Comparison of ENCODE assay signal across 8 cellular contexts in the genomic region with DNA sequence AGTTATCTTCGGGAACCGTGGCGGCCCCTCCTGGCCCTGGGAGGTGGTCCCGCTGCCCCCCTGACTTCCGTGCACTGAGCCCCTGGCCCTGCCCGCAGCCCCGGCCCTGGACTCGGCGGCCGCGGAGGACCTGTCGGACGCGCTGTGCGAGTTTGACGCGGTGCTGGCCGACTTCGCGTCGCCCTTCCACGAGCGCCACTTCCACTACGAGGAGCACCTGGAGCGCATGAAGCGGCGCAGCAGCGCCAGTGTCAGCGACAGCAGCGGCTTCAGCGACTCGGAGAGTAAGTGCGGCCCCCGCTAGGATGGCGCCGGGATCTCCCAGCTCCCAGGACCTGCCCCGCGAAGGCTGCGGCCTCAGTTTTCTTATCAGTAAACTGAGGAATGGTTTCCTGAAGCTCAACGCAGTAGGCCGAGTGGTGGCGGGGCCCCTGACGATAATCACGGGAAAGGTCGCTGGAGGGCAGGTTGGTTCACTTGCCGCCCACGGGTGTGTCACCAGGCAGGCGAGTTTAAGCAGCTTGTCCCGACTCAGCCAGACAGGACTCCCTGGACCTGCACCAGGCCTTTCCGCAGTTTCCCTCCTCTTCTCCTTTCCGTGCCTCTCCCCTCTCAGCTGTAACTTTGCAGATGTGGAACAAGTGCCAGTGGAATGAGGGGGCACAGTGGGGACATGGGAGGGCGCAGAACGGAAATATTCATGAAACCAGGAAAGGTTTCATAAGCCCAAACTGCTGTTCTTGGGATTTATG. TPM values are rescaled to one million over a fixed set of nuclear protein-coding genes. Genes with fewer than 3 reads are reported as not detected.
A peak's percentile ranks its signal among the peaks of the same experiment; 100 is the strongest.
DNase-seq lines count a peak whose midpoint lies in the region; ATAC-seq and TF ChIP-seq lines count a peak whose summit lies in the region.

No MANE protein-coding gene starts in this region.

- H3K4me2 ChIP-seq in KMS-11, result peak overlapping the region; percentile 51

- H4K20me1 ChIP-seq in KMS-11 (ENCODE audit: insufficient read depth), result no peaks in the 10 kb centered on the region

- H3K4me3 ChIP-seq in KMS-11 (IDR thresholded peaks at IDR 0.05; ENCODE audit: insufficient read depth, low read depth, low read length) (no peak overlapping the region), esophagus muscularis mucosa (peak overlapping the region; percentile 65 to 69 (median 66)), suprapubic skin (peak overlapping the region; percentile 90)
- peak overlapping the region; percentile 84 for H3K4me3 ChIP-seq in naive thymus-derived CD4-positive, alpha-beta T cell (ENCODE audit: low read length)

- H3K79me2 ChIP-seq in KMS-11 (ENCODE audit: insufficient read depth, low read depth), result no peaks in the 10 kb centered on the region

- peaks cover 16 to 32% (median 21%) of the 10 kb centered on the region in 5 donors for H3K36me3 Mint-ChIP-seq in naive thymus-derived CD4-positive, alpha-beta T cell

- H3K4me1 Mint-ChIP-seq in naive thymus-derived CD4-positive, alpha-beta T cell, result peaks cover 42 to 60% (median 52%) of the 10 kb centered on the region in 7 donors

- peak overlapping the region; percentile 93 to 99 (median 98) for H3K27ac Mint-ChIP-seq in naive thymus-derived CD4-positive, alpha-beta T cell

- H3K9me3 Mint-ChIP-seq in naive thymus-derived CD4-positive, alpha-beta T cell, result peaks cover 0 to 9% (median 2%) of the 10 kb centered on the region in 11 donors

- TF ChIP-seq EP300 in esophagus muscularis mucosa (IDR thresholded peaks at IDR 0.05) (no peak), suprapubic skin (IDR thresholded peaks at IDR 0.05) (no peak)

- H3K27ac ChIP-seq in KMS-11 (no peak overlapping the region), esophagus muscularis mucosa (replicated peaks in 1 of 4) (peak overlapping the region; percentile 57 to 74 (median 68)), suprapubic skin (peak overlapping the region; percentile 82)
- H3K27ac ChIP-seq in naive thymus-derived CD4-positive, alpha-beta T cell (ENCODE audit: low read depth, low read length), result peak overlapping the region; percentile 97

- no peaks in the 10 kb centered on the region for H3K4me1 ChIP-seq in KMS-11 (ENCODE audit: low read depth, poor library complexity, severe bottlenecking)
- peaks cover 12 to 45% (median 36%) of the 10 kb centered on the region in 4 donors for H3K4me1 ChIP-seq in esophagus muscularis mucosa
- peaks cover 31 to 50% of the 10 kb centered on the region in 2 donors for H3K4me1 ChIP-seq in naive thymus-derived CD4-positive, alpha-beta T cell (ENCODE audit: control insufficient read depth in 2 of 2, insufficient read depth in 2 of 2, low read length in 2 of 2)
- peaks cover 53% of the 10 kb centered on the region for H3K4me1 ChIP-seq in suprapubic skin

- TF ChIP-seq POLR2A in esophagus muscularis mucosa (IDR thresholded peaks at IDR 0.05; ENCODE audit: low read depth), result no peak
- no peak for TF ChIP-seq POLR2A in suprapubic skin (IDR thresholded peaks at IDR 0.05)

- WGBS in esophagus muscularis mucosa, result 6% methylated on average over 24 of the region's 53 CpGs
- WGBS in suprapubic skin, result 7% methylated on average over 17 of the region's 53 CpGs

- TF ChIP-seq CTCF in KMS-11 (conservative IDR thresholded peaks at IDR 0.05; ENCODE audit: low read depth, low read length), result no peak
- TF ChIP-seq CTCF in esophagus muscularis mucosa (IDR thresholded peaks at IDR 0.05), result no peak
- TF ChIP-seq CTCF in suprapubic skin (IDR thresholded peaks at IDR 0.05), result no peak

- H3K9ac ChIP-seq in KMS-11, result no peak overlapping the region

- H3K27me3 ChIP-seq in KMS-11 (ENCODE audit: insufficient read depth, low read depth) (0 out of 2 replicates have a peak, but pooled peaks cover 3% of the 10 kb centered on the region), esophagus muscularis mucosa (peaks cover 0 to 54% (median 4%) of the 10 kb centered on the region in 4 donors), suprapubic skin (peaks cover 3% of the 10 kb centered on the region)
- no peaks in the 10 kb centered on the region for H3K27me3 ChIP-seq in naive thymus-derived CD4-positive, alpha-beta T cell (ENCODE audit: control insufficient read depth in 2 of 2, insufficient read depth in 2 of 2, low read length in 2 of 2)

- intact Hi-C loops in esophagus muscularis mucosa (cut with DNase I), result loop anchor here (10.0 kb wide), 1 partner anchor 196 kb away; no protein-coding TSS in a partner anchor
- intact Hi-C loops in naive thymus-derived CD4-positive, alpha-beta T cell (cut with micrococcal nuclease), result loop anchor here (1.0 to 5.0 kb wide), 13 partner anchors 48 to 814 kb away; a partner anchor contains a TSS

- CTCF ChIA-PET in naive thymus-derived CD4-positive, alpha-beta T cell (lab: Charles Lee), result interaction anchor here (0.6 to 3.5 kb wide), 18 partner anchors 9 to 194 kb away, joined by 3 to 31 read pairs (median 6); no protein-coding TSS in a partner anchor

- peak; percentile 63 for DNase-seq in NCI-H748 (lab: John Stamatoyannopoulos, UW; ENCODE audit: unreplicated experiment)
- no peak for DNase-seq in NCI-H748 treated with DMSO at 0.1 percent for 48 hours (lab: John Stamatoyannopoulos, UW)
- peak; percentile 51 for DNase-seq in activated T-cell treated with anti-CD3 and anti-CD28 coated beads for 4 hours
- no peak for DNase-seq in esophagus muscularis mucosa (ENCODE audit: extremely low spot score)
- peak in 7 of 9 donors; percentile 39 to 74 (median 67) for DNase-seq in naive thymus-derived CD4-positive, alpha-beta T cell
- DNase-seq in suprapubic skin (ENCODE audit: low spot score in 2 of 2), result peak; percentile 75 to 80
- no peak for DNase-seq in NCI-H2196 (lab: John Stamatoyannopoulos, UW; ENCODE audit: unreplicated experiment)

- peak overlapping the region; percentile 91 to 98 (median 96) for H3K4me3 Mint-ChIP-seq in naive thymus-derived CD4-positive, alpha-beta T cell

- H3K27me3 Mint-ChIP-seq in naive thymus-derived CD4-positive, alpha-beta T cell, result peaks cover 0 to 26% (median 0%) of the 10 kb centered on the region in 5 donors

- ATAC-seq in naive thymus-derived CD4-positive, alpha-beta T cell, result no peak

- POLR2A ChIA-PET in naive thymus-derived CD4-positive, alpha-beta T cell (lab: Charles Lee), result interaction anchor here (0.6 to 4.2 kb wide), 16 partner anchors 8 to 513 kb away, joined by 3 to 44 read pairs (median 7); no protein-coding TSS in a partner anchor

- no peaks in the 10 kb centered on the region for H3K36me3 ChIP-seq in KMS-11 (ENCODE audit: insufficient read depth)
- H3K36me3 ChIP-seq in esophagus muscularis mucosa, result peaks cover 0 to 41% (median 4%) of the 10 kb centered on the region in 4 donors
- H3K36me3 ChIP-seq in naive thymus-derived CD4-positive, alpha-beta T cell (ENCODE audit: control insufficient read depth in 2 of 3, insufficient read depth in 3 of 3, low read length in 3 of 3), result peaks cover 0 to 11% (median 0%) of the 10 kb centered on the region in 3 experiments
- H3K36me3 ChIP-seq in suprapubic skin, result no peaks in the 10 kb centered on the region

- peak overlapping the region; percentile 67 for H2AFZ ChIP-seq in KMS-11 (ENCODE audit: low read depth)

- H3K9me3 ChIP-seq in esophagus muscularis mucosa (no peaks in the 10 kb centered on the region), suprapubic skin (no peaks in the 10 kb centered on the region)
- no peaks in the 10 kb centered on the region for H3K9me3 ChIP-seq in naive thymus-derived CD4-positive, alpha-beta T cell (ENCODE audit: control insufficient read depth in 2 of 3, low read length in 3 of 3)

RNA-seq across cellular contexts. Expression of a gene that starts 1.0 kb away (rescaled TPM):
- total RNA-seq in esophagus muscularis mucosa (100 to 1,000 TPM in 1 of 4 donors, 10 to 100 TPM in 3; 56.5 to 142 (median 77.1) TPM), suprapubic skin (100 to 1,000 TPM in 2 of 4 donors, 10 to 100 TPM in 2; 65.5 to 145 (median 85.7) TPM)
- 100 to 1,000 TPM in 4 of 5 experiments, 10 to 100 TPM in 1; 45.9 to 402 (median 197) TPM for total RNA-seq in naive thymus-derived CD4-positive, alpha-beta T cell
- polyA plus RNA-seq in naive thymus-derived CD4-positive, alpha-beta T cell, result 100 to 1,000 TPM; 123 to 284 TPM

Comparison
In these comparisons a context has a peak if more than half of its experiments do, and no peak if none do; other contexts are left out.
1. DNase-seq: peak in NCI-H748 (single experiment), activated T-cell treated with anti-CD3 and anti-CD28 coated beads for 4 hours (single experiment), naive thymus-derived CD4-positive, alpha-beta T cell (7 of 9) and suprapubic skin (2 of 2); none in NCI-H748 treated with DMSO at 0.1 percent for 48 hours (single experiment), esophagus muscularis mucosa (single experiment) and NCI-H2196 (single experiment).